In the genomic region with DNA sequence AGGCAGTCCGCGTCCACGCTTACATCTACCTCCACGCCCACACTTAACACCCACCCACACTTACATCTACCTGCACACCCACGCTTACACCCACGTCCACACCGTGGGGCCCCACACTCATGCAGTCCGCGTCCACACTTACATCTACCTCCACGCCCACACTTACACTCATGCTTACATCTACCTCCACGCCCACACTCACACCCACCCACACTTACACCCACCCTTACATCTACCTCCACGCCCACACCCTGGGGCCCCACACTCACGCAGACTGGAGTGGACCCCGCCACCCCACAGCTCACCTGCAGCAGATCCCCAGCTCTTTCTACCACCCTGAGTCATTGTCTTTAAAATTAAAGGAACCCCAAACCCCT, we compare ENCODE assay signal across 12 cellular contexts. TPM values are rescaled to one million over a fixed set of nuclear protein-coding genes. Genes with fewer than 3 reads are reported as not detected.
DNase-seq lines count a peak whose midpoint lies in the region; ATAC-seq and TF ChIP-seq lines count a peak whose summit lies in the region.
"Had no signal": no experiment of that assay in that cellular context is flagged by ENCODE, and none has a peak within 500 bp of the region (broad histone marks: within the 10 kb centered on the region; RNA-seq: fewer than 3 reads in every experiment).

No MANE protein-coding gene starts in this region.

- no peak for ATAC-seq in HG02763 (IDR thresholded peaks at IDR 0.05; ENCODE audit: unreplicated experiment)

- no peak for TF ChIP-seq POLR2A in esophagus squamous epithelium (IDR thresholded peaks at IDR 0.05)

- no peaks in the 10 kb centered on the region for H3K4me1 ChIP-seq in esophagus squamous epithelium
- no peaks in the 10 kb centered on the region for H3K4me1 ChIP-seq in colonic mucosa

- H3K27ac ChIP-seq in esophagus squamous epithelium = no peak overlapping the region
- no peak overlapping the region for H3K27ac ChIP-seq in colonic mucosa
- H3K27ac ChIP-seq: BLaER1 treated with 17β-estradiol and CSF1 and Interleukin-3, amounts not matched to agents 10 nM and 100 nM; coronary artery; HL-60 had no signal

- peak; percentile 65 for DNase-seq in GM10248 (ENCODE audit: extremely low spot score)
- peak; percentile 72 for DNase-seq in activated T-cell treated with anti-CD3 and anti-CD28 coated beads for 4 hours
- peak; percentile 22 for DNase-seq in glomerular visceral epithelial cell (ENCODE audit: extremely low spot score)
- DNase-seq in stimulated activated CD4-positive, alpha-beta T cell treated with anti-CD3 and anti-CD28 coated beads, Interleukin-1b, Interleukin-23, amount 100 ng/mL, for 4 hours (ENCODE audit: low read depth in 2 of 2) = peak; percentile 40 to 62
- no peak for DNase-seq in NCI-H69 (lab: John Stamatoyannopoulos, UW)
- DNase-seq in esophagus squamous epithelium (lab: John Stamatoyannopoulos, UW) = no peak
- no peak for DNase-seq in colonic mucosa
- DNase-seq: NCI-H748 treated with DMSO at 0.1 percent for 48 hours had no signal

- WGBS in esophagus squamous epithelium, 2 donors = 62 to 66% methylated on average over 10 to 12 of the region's 14 CpGs

- H3K9ac ChIP-seq in colonic mucosa (ENCODE audit: low read depth in 2 of 2, low read length in 2 of 2) = no peak overlapping the region
- H3K9ac ChIP-seq: BLaER1 treated with 17β-estradiol and CSF1 and Interleukin-3, amounts not matched to agents 10 nM and 100 nM had no signal

- H3K4me3 ChIP-seq in esophagus squamous epithelium = no peak overlapping the region
- H3K4me3 ChIP-seq in colonic mucosa = no peak overlapping the region
- H3K4me3 ChIP-seq: BLaER1 treated with 17β-estradiol and CSF1 and Interleukin-3, amounts not matched to agents 10 nM and 100 nM; coronary artery had no signal

- H3K27me3 ChIP-seq in esophagus squamous epithelium (no peaks in the 10 kb centered on the region), colonic mucosa (no peaks in the 10 kb centered on the region)
- H3K27me3 ChIP-seq: BLaER1 treated with 17β-estradiol and CSF1 and Interleukin-3, amounts not matched to agents 10 nM and 100 nM had no signal

- CTCF ChIA-PET in GM10248 (lab: Yijun Ruan, JAX) = no interaction called here

- H3K36me3 ChIP-seq in esophagus squamous epithelium (peaks cover 2 to 38% (median 4%) of the 10 kb centered on the region in 3 donors), colonic mucosa (no peaks in the 10 kb centered on the region)

- POLR2A ChIA-PET in GM10248 (lab: Yijun Ruan, JAX) = no interaction called here

- H3K9me3 ChIP-seq in esophagus squamous epithelium = no peaks in the 10 kb centered on the region
- H3K9me3 ChIP-seq in colonic mucosa = no peaks in the 10 kb centered on the region

- intact Hi-C loops in esophagus squamous epithelium (cut with DNase I) (no loop called here), colonic mucosa (cut with DNase I) (no loop called here)

- TF ChIP-seq CTCF in GM10248 (IDR thresholded peaks at IDR 0.05; ENCODE audit: control extremely low read depth, extremely low read depth, low read depth, missing control alignments) (no peak), esophagus squamous epithelium (IDR thresholded peaks at IDR 0.05) (no peak), colonic mucosa (IDR thresholded peaks at IDR 0.05) (no peak)

RNA-seq across cellular contexts. Expression of a gene that starts 32.4 kb away (rescaled TPM):
- total RNA-seq in esophagus squamous epithelium = 10 to 100 TPM; 14.9 to 27.3 (median 16.7) TPM
- 10 to 100 TPM; 33.8 to 61.0 TPM for total RNA-seq in colonic mucosa

RNA-seq across cellular contexts. Expression of a gene that starts 32.6 kb away (rescaled TPM):
- total RNA-seq in esophagus squamous epithelium (1 to 10 TPM; 1.5 to 5.3 (median 2.4) TPM), colonic mucosa (1 to 10 TPM; 5.8 to 6.1 TPM)

RNA-seq across cellular contexts. Expression of a gene that starts 56.8 kb away (rescaled TPM):
- total RNA-seq in esophagus squamous epithelium = 1 to 10 TPM; 2.3 to 5.5 (median 2.6) TPM
- total RNA-seq in colonic mucosa = 10 to 100 TPM in 1 of 2 donors, 1 to 10 TPM in 1; 9.2 to 14.5 TPM

Comparison
In these comparisons a context has a peak if more than half of its experiments do, and no peak if none do; other contexts are left out.
1. DNase-seq: peak in GM10248 (single experiment), activated T-cell treated with anti-CD3 and anti-CD28 coated beads for 4 hours (single experiment), glomerular visceral epithelial cell (single experiment) and stimulated activated CD4-positive, alpha-beta T cell treated with anti-CD3 and anti-CD28 coated beads, Interleukin-1b, Interleukin-23, amount 100 ng/mL, for 4 hours (2 of 2); none in NCI-H69 (single experiment), esophagus squamous epithelium (single experiment) and colonic mucosa (single experiment).